ENCODE assay signal across 3 cellular contexts in genomic region chr3:197183582-197183981, GRCh38.
TF ChIP-seq lines count a peak whose summit lies in the region.

No MANE protein-coding gene starts in this region.

TF ChIP-seq in SK-N-SH, 30 proteins besides CTCF, POLR2A, EP300 and RAD21:
- TF ChIP-seq IRF3 (IDR thresholded peaks at IDR 0.05; ENCODE audit: low read depth, low read length), result no peak
- peak; percentile 49 for TF ChIP-seq CHD2 (IDR thresholded peaks at IDR 0.05; ENCODE audit: low read length, partially characterized antibody)
- 0 out of 2 replicates have a peak, but pooled peaks have one; percentile 25 for TF ChIP-seq MXI1 (IDR thresholded peaks at IDR 0.05; ENCODE audit: low read depth, low read length)
- TF ChIP-seq, protein P1, sequence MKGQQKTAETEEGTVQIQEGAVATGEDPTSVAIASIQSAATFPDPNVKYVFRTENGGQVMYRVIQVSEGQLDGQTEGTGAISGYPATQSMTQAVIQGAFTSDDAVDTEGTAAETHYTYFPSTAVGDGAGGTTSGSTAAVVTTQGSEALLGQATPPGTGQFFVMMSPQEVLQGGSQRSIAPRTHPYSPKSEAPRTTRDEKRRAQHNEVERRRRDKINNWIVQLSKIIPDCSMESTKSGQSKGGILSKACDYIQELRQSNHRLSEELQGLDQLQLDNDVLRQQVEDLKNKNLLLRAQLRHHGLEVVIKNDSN (IDR thresholded peaks at IDR 0.05; ENCODE audit: borderline replicate concordance, low read depth), result no peak
- no peak for TF ChIP-seq REST (IDR thresholded peaks at IDR 0.05; ENCODE audit: low read depth, low read length)

TF ChIP-seq in SK-N-SH treated with all-trans-retinoic acid at 6 μM for 48 hours, 23 proteins besides CTCF, POLR2A, EP300 and RAD21:
- TF ChIP-seq CSRNP3 (CRISPR knock-in tag; IDR thresholded peaks at IDR 0.05), result no peak
- no peak for TF ChIP-seq CSDC2 (CRISPR knock-in tag; IDR thresholded peaks at IDR 0.05)
- TF ChIP-seq POU6F1 (CRISPR knock-in tag; IDR thresholded peaks at IDR 0.05; ENCODE audit: borderline replicate concordance, low read depth), result no peak
- no peak for TF ChIP-seq TSHZ2 (CRISPR knock-in tag; IDR thresholded peaks at IDR 0.05)
- TF ChIP-seq ZNF565 (CRISPR knock-in tag; conservative IDR thresholded peaks at IDR 0.05; ENCODE audit: low read depth), result no peak
- no peak for TF ChIP-seq TCF4 (CRISPR knock-in tag; IDR thresholded peaks at IDR 0.05; ENCODE audit: borderline replicate concordance)
- TF ChIP-seq ARNTL (CRISPR knock-in tag; IDR thresholded peaks at IDR 0.05; ENCODE audit: borderline replicate concordance, low read depth), result no peak
- no peak for TF ChIP-seq SNAI2 (CRISPR knock-in tag; IDR thresholded peaks at IDR 0.05)
- TF ChIP-seq PPARA (CRISPR knock-in tag; IDR thresholded peaks at IDR 0.05; ENCODE audit: borderline replicate concordance), result no peak
- TF ChIP-seq ESRRG (CRISPR knock-in tag; IDR thresholded peaks at IDR 0.05), result no peak
- no peak for TF ChIP-seq ZFP30 (CRISPR knock-in tag; IDR thresholded peaks at IDR 0.05)
- TF ChIP-seq BACH2 (CRISPR knock-in tag; IDR thresholded peaks at IDR 0.05; ENCODE audit: borderline replicate concordance), result no peak
- no peak for TF ChIP-seq OSR1 (CRISPR knock-in tag; IDR thresholded peaks at IDR 0.05)

TF ChIP-seq in H1, 55 proteins besides CTCF, POLR2A, EP300 and RAD21:
- no peak for TF ChIP-seq NANOG (IDR thresholded peaks at IDR 0.05; ENCODE audit: insufficient read depth, low read depth, low read length, poor library complexity, severe bottlenecking)
- no peak for TF ChIP-seq JUN (IDR thresholded peaks at IDR 0.05; ENCODE audit: low read depth, low read length)
- no peak for TF ChIP-seq HDAC6 (IDR thresholded peaks at IDR 0.05; ENCODE audit: low read depth, low read length)
- no peak for TF ChIP-seq TAF1 (IDR thresholded peaks at IDR 0.05; ENCODE audit: low read depth, low read length)
- TF ChIP-seq TCF12 (IDR thresholded peaks at IDR 0.05; ENCODE audit: low read depth, low read length), result no peak
- no peak for TF ChIP-seq ZNF274 (IDR thresholded peaks at IDR 0.05; ENCODE audit: borderline replicate concordance, extremely low read depth, low read length)
- no peak for TF ChIP-seq RXRA (IDR thresholded peaks at IDR 0.05; ENCODE audit: insufficient read depth, low read depth, low read length)
- TF ChIP-seq SIRT6 (IDR thresholded peaks at IDR 0.05; ENCODE audit: low read length), result no peak
- no peak for TF ChIP-seq KDM4A (IDR thresholded peaks at IDR 0.05; ENCODE audit: low read depth, low read length, severe bottlenecking)
- no peak for TF ChIP-seq SP2 (IDR thresholded peaks at IDR 0.05; ENCODE audit: low read length)
- TF ChIP-seq FOSL1 (IDR thresholded peaks at IDR 0.05; ENCODE audit: insufficient read depth, low read depth, low read length), result no peak
- TF ChIP-seq ASH2L (IDR thresholded peaks at IDR 0.05; ENCODE audit: low read length), result no peak
- no peak for TF ChIP-seq PHF8 (conservative IDR thresholded peaks at IDR 0.05; ENCODE audit: low read depth, low read length)
- TF ChIP-seq, protein P2, sequence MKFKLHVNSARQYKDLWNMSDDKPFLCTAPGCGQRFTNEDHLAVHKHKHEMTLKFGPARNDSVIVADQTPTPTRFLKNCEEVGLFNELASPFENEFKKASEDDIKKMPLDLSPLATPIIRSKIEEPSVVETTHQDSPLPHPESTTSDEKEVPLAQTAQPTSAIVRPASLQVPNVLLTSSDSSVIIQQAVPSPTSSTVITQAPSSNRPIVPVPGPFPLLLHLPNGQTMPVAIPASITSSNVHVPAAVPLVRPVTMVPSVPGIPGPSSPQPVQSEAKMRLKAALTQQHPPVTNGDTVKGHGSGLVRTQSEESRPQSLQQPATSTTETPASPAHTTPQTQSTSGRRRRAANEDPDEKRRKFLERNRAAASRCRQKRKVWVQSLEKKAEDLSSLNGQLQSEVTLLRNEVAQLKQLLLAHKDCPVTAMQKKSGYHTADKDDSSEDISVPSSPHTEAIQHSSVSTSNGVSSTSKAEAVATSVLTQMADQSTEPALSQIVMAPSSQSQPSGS (IDR thresholded peaks at IDR 0.05; ENCODE audit: low read length), result no peak
- TF ChIP-seq BCL11A (IDR thresholded peaks at IDR 0.05; ENCODE audit: low read depth in 2 of 2, low read length in 2 of 2), result no peak
